1 cellular context compared by ENCODE assay signal in the genomic region with DNA sequence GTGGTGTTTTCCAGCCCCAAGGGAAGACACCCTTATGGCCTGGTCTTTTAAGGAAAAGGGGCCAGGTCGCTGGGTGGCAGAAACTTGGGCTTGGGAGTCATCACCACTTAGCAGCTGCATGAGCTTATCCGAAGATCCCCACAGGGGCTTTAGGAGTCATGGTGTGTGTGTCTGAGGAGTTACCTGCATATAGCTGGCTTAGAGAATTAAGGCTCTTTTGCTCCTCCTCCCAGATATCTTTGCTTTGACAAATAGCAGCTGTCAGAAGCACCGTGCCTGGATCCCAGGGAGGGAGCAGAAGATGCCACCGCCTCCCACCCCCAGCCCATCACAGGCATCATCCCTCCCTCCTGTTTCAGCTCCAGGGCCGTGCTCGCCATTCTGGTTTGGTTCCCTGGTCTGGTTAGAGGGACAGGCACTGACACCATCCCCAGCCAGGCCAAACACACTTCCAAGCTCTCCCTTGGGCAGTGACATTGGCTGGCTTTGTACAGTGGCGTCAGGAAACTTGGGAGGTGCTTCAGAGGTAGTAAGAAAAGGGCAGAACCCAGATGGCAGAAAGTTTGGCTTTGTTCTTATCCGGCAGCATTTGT.
A peak's percentile ranks its signal among the peaks of the same experiment; 100 is the strongest.
TF ChIP-seq lines count a peak whose summit lies in the region.

No MANE protein-coding gene starts in this region.

TF ChIP-seq in HepG2, 621 proteins besides CTCF, POLR2A, EP300 and RAD21:
- TF ChIP-seq, protein P1, sequence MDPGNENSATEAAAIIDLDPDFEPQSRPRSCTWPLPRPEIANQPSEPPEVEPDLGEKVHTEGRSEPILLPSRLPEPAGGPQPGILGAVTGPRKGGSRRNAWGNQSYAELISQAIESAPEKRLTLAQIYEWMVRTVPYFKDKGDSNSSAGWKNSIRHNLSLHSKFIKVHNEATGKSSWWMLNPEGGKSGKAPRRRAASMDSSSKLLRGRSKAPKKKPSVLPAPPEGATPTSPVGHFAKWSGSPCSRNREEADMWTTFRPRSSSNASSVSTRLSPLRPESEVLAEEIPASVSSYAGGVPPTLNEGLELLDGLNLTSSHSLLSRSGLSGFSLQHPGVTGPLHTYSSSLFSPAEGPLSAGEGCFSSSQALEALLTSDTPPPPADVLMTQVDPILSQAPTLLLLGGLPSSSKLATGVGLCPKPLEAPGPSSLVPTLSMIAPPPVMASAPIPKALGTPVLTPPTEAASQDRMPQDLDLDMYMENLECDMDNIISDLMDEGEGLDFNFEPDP (CRISPR knock-in tag; conservative IDR thresholded peaks at IDR 0.05): 0 out of 2 replicates have a peak, but pooled peaks have one; percentile 19
- no peak for TF ChIP-seq ATF2 (CRISPR knock-in tag; IDR thresholded peaks at IDR 0.05)
